ENCODE assay signal across 20 cellular contexts in the genomic region with DNA sequence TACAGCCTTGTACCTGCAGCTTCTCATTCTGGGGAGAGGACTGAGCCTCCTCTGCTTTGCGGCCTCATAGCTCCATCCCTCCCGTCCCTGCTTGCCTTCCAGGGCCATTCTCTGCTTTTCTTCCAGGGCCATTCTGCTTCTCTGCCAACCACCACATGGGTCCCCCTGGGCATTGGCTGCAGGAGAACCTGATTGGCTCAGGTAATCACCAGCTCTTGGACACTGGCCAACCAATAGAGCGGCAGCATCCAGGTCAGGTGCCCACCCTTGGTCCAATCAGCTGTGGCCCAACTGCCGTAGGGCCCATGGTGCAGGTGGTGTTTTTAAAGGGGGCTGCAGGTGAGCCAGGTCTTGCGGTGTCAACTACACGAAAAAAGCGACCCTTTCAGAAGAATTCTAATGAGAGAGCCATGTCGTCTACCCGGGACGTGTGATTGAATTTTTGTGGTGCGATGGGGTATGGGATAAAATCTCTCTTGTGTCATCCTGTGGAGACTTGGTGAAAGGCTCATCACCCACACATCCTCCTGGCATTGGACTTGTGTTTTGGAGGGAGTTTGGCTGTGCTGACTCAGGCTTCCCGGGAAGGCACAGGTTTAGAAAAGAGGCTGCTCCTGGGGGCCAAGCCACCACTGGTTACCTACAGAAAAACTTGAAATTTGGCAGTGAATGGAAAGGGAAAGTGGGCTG. TPM values are rescaled to one million over a fixed set of nuclear protein-coding genes. Genes with fewer than 3 reads are reported as not detected.
DNase-seq lines count a peak whose midpoint lies in the region; ATAC-seq and TF ChIP-seq lines count a peak whose summit lies in the region.
"Had no signal": no experiment of that assay in that cellular context is flagged by ENCODE, and none has a peak within 500 bp of the region (broad histone marks: within the 10 kb centered on the region; RNA-seq: fewer than 3 reads in every experiment).

No MANE protein-coding gene starts in this region.

- H3K4me3 Mint-ChIP-seq in brain (no peak overlapping the region), endothelial cell (ENCODE audit: unreplicated experiment) (no peak overlapping the region)
- H3K4me3 Mint-ChIP-seq: activated T-helper 17 cell treated with anti-CD3 and anti-CD28 coated beads, Interleukin-2, amount 50 U/mL, for 72 hours; CD4-positive, alpha-beta memory T cell; effector memory CD8-positive, alpha-beta T cell had no signal

- peak overlapping the region; percentile 66 for H2BK12ac ChIP-seq in neuronal stem cell (ENCODE audit: low read length)

- H3K4ac ChIP-seq in neuronal stem cell (ENCODE audit: low read length) = peak overlapping the region; percentile 24

- H3K36me3 Mint-ChIP-seq in brain (no peaks in the 10 kb centered on the region), endothelial cell (ENCODE audit: low read depth, unreplicated experiment) (no peaks in the 10 kb centered on the region)
- H3K36me3 Mint-ChIP-seq: CD4-positive, alpha-beta memory T cell had no signal

- H3K9ac ChIP-seq in HUES64 (ENCODE audit: low read depth, low read length) (peak overlapping the region; percentile 11; the same call in 1 of the 2 replicates), neuronal stem cell (ENCODE audit: low read depth, low read length, poor library complexity) (no peak overlapping the region)

- H3K9me3 Mint-ChIP-seq in brain = peaks cover 0 to 2% (median 0%) of the 10 kb centered on the region in 5 experiments
- H3K9me3 Mint-ChIP-seq in endothelial cell (ENCODE audit: unreplicated experiment) = no peaks in the 10 kb centered on the region
- H3K9me3 Mint-ChIP-seq: activated T-helper 17 cell treated with anti-CD3 and anti-CD28 coated beads, Interleukin-2, amount 50 U/mL, for 72 hours; CD4-positive, alpha-beta memory T cell; effector memory CD8-positive, alpha-beta T cell had no signal

- no peak overlapping the region for H3K4me3 ChIP-seq in HUES64 (ENCODE audit: low read length)
- no peak overlapping the region for H3K4me3 ChIP-seq in neuronal stem cell (ENCODE audit: low read length in 2 of 2)
- H3K4me3 ChIP-seq: pancreas, thyroid gland had no signal

- H3K27ac Mint-ChIP-seq in brain (peak overlapping the region in 3 of 5 experiments; percentile 3 to 47 (median 25)), endothelial cell (ENCODE audit: unreplicated experiment) (no peak overlapping the region)
- H3K27ac Mint-ChIP-seq: activated T-helper 17 cell treated with anti-CD3 and anti-CD28 coated beads, Interleukin-2, amount 50 U/mL, for 72 hours; effector memory CD8-positive, alpha-beta T cell had no signal

- H3K36me3 ChIP-seq in HUES64 (ENCODE audit: insufficient read depth, low read length) (no peaks in the 10 kb centered on the region), neuronal stem cell (replicated peaks in 1 of 2; ENCODE audit: control insufficient read depth in 2 of 2, insufficient read depth in 2 of 2, low read length in 2 of 2) (no peaks in the 10 kb centered on the region)
- H3K36me3 ChIP-seq: pancreas, thyroid gland had no signal

- H2BK15ac ChIP-seq in neuronal stem cell (ENCODE audit: low read length) = peak overlapping the region; percentile 63

- peak overlapping the region; percentile 97 for H4K91ac ChIP-seq in neuronal stem cell (ENCODE audit: low read depth, low read length, poor library complexity)

- H3K27ac ChIP-seq in HUES64 (ENCODE audit: low read depth, low read length) (peak overlapping the region; percentile 98), neuronal stem cell (replicated peaks; ENCODE audit: low read length) (no peak overlapping the region)
- H3K27ac ChIP-seq: 22Rv1, pancreas, RWPE1, thyroid gland had no signal

- H2AFZ ChIP-seq in neuronal stem cell (ENCODE audit: low read length) = peak overlapping the region; percentile 21

- no peak for TF ChIP-seq CTCF in brain (conservative IDR thresholded peaks at IDR 0.05)
- no peak for TF ChIP-seq CTCF in endothelial cell (IDR thresholded peaks at IDR 0.05; ENCODE audit: unreplicated experiment)

- no peak overlapping the region for H3K4me2 ChIP-seq in neuronal stem cell (ENCODE audit: insufficient read depth, low read length, poor library complexity, severe bottlenecking)

- peak overlapping the region; percentile 84 for H4K8ac ChIP-seq in neuronal stem cell (ENCODE audit: low read depth, low read length)

- H3K9me3 ChIP-seq in HUES64 (ENCODE audit: insufficient read depth, low read depth, low read length) = no peaks in the 10 kb centered on the region
- H3K9me3 ChIP-seq in neuronal stem cell (replicated peaks in 1 of 2; ENCODE audit: control insufficient read depth in 2 of 2, insufficient read depth in 1 of 2, low read depth in 1 of 2, low read length in 2 of 2) = no peaks in the 10 kb centered on the region
- H3K9me3 ChIP-seq: pancreas, thyroid gland had no signal

- H3K27me3 Mint-ChIP-seq in brain = peaks cover 13% of the 10 kb centered on the region
- peaks cover 6% of the 10 kb centered on the region for H3K27me3 Mint-ChIP-seq in endothelial cell (ENCODE audit: unreplicated experiment)

- peak overlapping the region; percentile 85 for H2BK120ac ChIP-seq in neuronal stem cell (ENCODE audit: low read depth, low read length)

- peaks cover 45% of the 10 kb centered on the region for H3K4me1 ChIP-seq in HUES64 (ENCODE audit: insufficient read depth, low read length)
- H3K4me1 ChIP-seq in neuronal stem cell (ENCODE audit: control insufficient read depth in 2 of 2, insufficient read depth in 1 of 2, low read depth in 1 of 2, low read length in 2 of 2) = peaks cover 61 to 71% of the 10 kb centered on the region in 2 donors
- H3K4me1 ChIP-seq: pancreas had no signal

- H3K79me1 ChIP-seq in neuronal stem cell (ENCODE audit: low read depth, low read length) = no peaks in the 10 kb centered on the region

- peak; percentile 29 for DNase-seq in DMS 273 (lab: John Stamatoyannopoulos, UW; ENCODE audit: unreplicated experiment)
- no peak for DNase-seq in DMS 273 treated with DMSO at 0.1 percent for 48 hours (lab: John Stamatoyannopoulos, UW)
- no peak for DNase-seq in neuronal stem cell (ENCODE audit: low spot score)
- DNase-seq in endothelial cell (ENCODE audit: low spot score) = no peak
- no peak for DNase-seq in A172 (ENCODE audit: low spot score)
- DNase-seq: CD4-positive, alpha-beta memory T cell; effector memory CD8-positive, alpha-beta T cell; H7; MM.1S; NCI-H2081; NCI-H82; pancreas; thyroid gland had no signal

- H2BK5ac ChIP-seq in neuronal stem cell (ENCODE audit: low read length) = peak overlapping the region; percentile 63

- H3K14ac ChIP-seq in neuronal stem cell (ENCODE audit: low read length) = no peak overlapping the region

- 90% methylated on average over 12 of the region's 12 CpGs for WGBS in HUES64
- no CpG with 5 or more reads among the region's 12 CpGs for WGBS in neuronal stem cell (ENCODE audit: extremely low coverage in 2 of 2, insufficient read length in 2 of 2, insufficient replicate concordance in 1 of 2), 2 donors

- peaks cover 72% of the 10 kb centered on the region for H3K4me1 Mint-ChIP-seq in brain
- H3K4me1 Mint-ChIP-seq in endothelial cell (ENCODE audit: unreplicated experiment) = peaks cover 24% of the 10 kb centered on the region
- H3K4me1 Mint-ChIP-seq: activated T-helper 17 cell treated with anti-CD3 and anti-CD28 coated beads, Interleukin-2, amount 50 U/mL, for 72 hours had no signal

- peak overlapping the region; percentile 97 for H3K18ac ChIP-seq in neuronal stem cell (ENCODE audit: low read length)

- ATAC-seq in HG02885 (IDR thresholded peaks at IDR 0.05; ENCODE audit: poor library complexity, unreplicated experiment) = no peak
- ATAC-seq: activated T-helper 17 cell treated with anti-CD3 and anti-CD28 coated beads, Interleukin-2, amount 50 U/mL, for 72 hours; effector memory CD8-positive, alpha-beta T cell; left lobe of liver; pancreas had no signal

- peak overlapping the region; percentile 79 for H2AK5ac ChIP-seq in neuronal stem cell (ENCODE audit: low read depth, low read length)

- H3K23ac ChIP-seq in neuronal stem cell (ENCODE audit: low read depth, low read length, poor library complexity) = no peak overlapping the region

- H3K27me3 ChIP-seq in HUES64 (ENCODE audit: insufficient read depth, low read length) = no peaks in the 10 kb centered on the region
- H3K27me3 ChIP-seq in neuronal stem cell (ENCODE audit: control insufficient read depth in 3 of 3, insufficient read depth in 3 of 3, low read depth in 1 of 3, low read length in 3 of 3) = no peaks in the 10 kb centered on the region
- H3K27me3 ChIP-seq: pancreas, thyroid gland had no signal

RNA-seq across cellular contexts. Expression of a gene that starts 46.0 kb away (rescaled TPM):
- polyA plus RNA-seq in HUES64 (2013, experiment 1 of 2) = 315 TPM
- polyA plus RNA-seq in HUES64 (2013, experiment 2 of 2) = 331 TPM
- polyA plus RNA-seq in brain (ENCODE audit: insufficient read depth, low read depth, low replicate concordance) = 39.8 TPM
- polyA plus RNA-seq in neuronal stem cell (2013, experiment 1 of 2) = 42.1 TPM
- polyA plus RNA-seq in neuronal stem cell (2013, experiment 2 of 2) = 42.8 TPM
- 302 TPM for total RNA-seq in endothelial cell (ENCODE audit: unreplicated experiment)
- total RNA-seq in A172 (2014; rRNA removed; shearing (Covaris generic)) = 446 and 531 TPM in 2 replicates
